In the genomic region with DNA sequence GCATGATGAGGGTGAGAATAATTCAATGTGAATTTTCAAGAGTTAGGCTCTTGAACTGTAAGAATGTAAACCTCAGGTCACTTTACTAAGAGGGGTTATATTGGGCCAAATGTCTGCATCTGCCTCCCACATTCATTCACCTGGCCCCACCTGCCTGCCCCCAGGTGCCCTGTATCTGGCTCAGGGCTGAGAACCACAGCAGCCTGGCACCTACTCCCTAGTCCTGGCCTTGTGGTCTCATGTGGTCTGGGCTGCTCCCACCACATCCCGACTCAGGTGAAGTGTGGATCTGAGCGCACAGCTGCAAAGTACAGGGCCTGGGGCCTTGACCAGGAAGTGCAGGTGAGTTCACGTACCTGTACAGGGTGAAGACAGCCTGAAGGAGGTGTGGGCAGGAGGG, we compare ENCODE assay signal across 13 cellular contexts.
DNase-seq lines count a peak whose midpoint lies in the region; ATAC-seq and TF ChIP-seq lines count a peak whose summit lies in the region.
"Had no signal": no experiment of that assay in that cellular context is flagged by ENCODE, and none has a peak within 500 bp of the region (broad histone marks: within the 10 kb centered on the region; RNA-seq: fewer than 3 reads in every experiment).

No MANE protein-coding gene starts in this region.

- peaks cover 57% of the 10 kb centered on the region for H3K4me1 Mint-ChIP-seq in dendritic cell treated with granulocyte-macrophage colony-stimulating factor and Interleukin-4, amounts not matched to agents 40 ng/mL and 50 ng/mL, for 4 days (ENCODE audit: low read depth)
- H3K4me1 Mint-ChIP-seq in osteocyte (ENCODE audit: unreplicated experiment) = peaks cover 30% of the 10 kb centered on the region

- DNase-seq in left lung (no peak), osteocyte (ENCODE audit: extremely low spot score, unreplicated experiment) (peak; percentile 63), upper lobe of right lung (no peak), globus pallidus (ENCODE audit: low spot score) (no peak), dedifferentiated amniotic fluid mesenchymal stem cell (ENCODE audit: extremely low spot score) (no peak), NCI-H1092 (lab: John Stamatoyannopoulos, UW) (no peak)
- DNase-seq: ACHN; CD4-positive, CD25-positive, alpha-beta regulatory T cell; DMS53; HCEC 1CT; HFFc6 had no signal

- no peaks in the 10 kb centered on the region for H3K27me3 Mint-ChIP-seq in dendritic cell treated with granulocyte-macrophage colony-stimulating factor and Interleukin-4, amounts not matched to agents 40 ng/mL and 50 ng/mL, for 4 days
- no peaks in the 10 kb centered on the region for H3K27me3 Mint-ChIP-seq in osteocyte (ENCODE audit: unreplicated experiment)

- H3K9me3 ChIP-seq in left lung (peaks cover 0 to 30% of the 10 kb centered on the region in 2 donors), upper lobe of right lung (no peaks in the 10 kb centered on the region)

- peaks cover 7 to 44% of the 10 kb centered on the region in 2 donors for H3K4me1 ChIP-seq in left lung
- peaks cover 24% of the 10 kb centered on the region for H3K4me1 ChIP-seq in upper lobe of right lung

- ATAC-seq in left lung (peak; percentile 71), upper lobe of right lung (peak; percentile 74)

- H3K27ac Mint-ChIP-seq in dendritic cell treated with granulocyte-macrophage colony-stimulating factor and Interleukin-4, amounts not matched to agents 40 ng/mL and 50 ng/mL, for 4 days = peak overlapping the region; percentile 23
- no peak overlapping the region for H3K27ac Mint-ChIP-seq in osteocyte (ENCODE audit: unreplicated experiment)
- H3K27ac Mint-ChIP-seq: HFFc6 had no signal

- peaks cover 30% of the 10 kb centered on the region for H3K9me3 Mint-ChIP-seq in dendritic cell treated with granulocyte-macrophage colony-stimulating factor and Interleukin-4, amounts not matched to agents 40 ng/mL and 50 ng/mL, for 4 days
- peaks cover 9% of the 10 kb centered on the region for H3K9me3 Mint-ChIP-seq in osteocyte (ENCODE audit: unreplicated experiment)

- H3K27me3 ChIP-seq in left lung (no peaks in the 10 kb centered on the region), upper lobe of right lung (no peaks in the 10 kb centered on the region)
- H3K27me3 ChIP-seq: BLaER1 treated with 17β-estradiol and CSF1 and Interleukin-3, amounts not matched to agents 10 nM and 100 nM had no signal

- intact Hi-C loops in dendritic cell treated with granulocyte-macrophage colony-stimulating factor and Interleukin-4, amounts not matched to agents 40 ng/mL and 50 ng/mL, for 4 days (cut with micrococcal nuclease) = no loop called here
- intact Hi-C loops in left lung (cut with DNase I) = no loop called here
- intact Hi-C loops in upper lobe of right lung (cut with DNase I) = no loop called here

- TF ChIP-seq CTCF in left lung (IDR thresholded peaks at IDR 0.05) = no peak
- TF ChIP-seq CTCF in osteocyte (IDR thresholded peaks at IDR 0.05) = no peak
- no peak for TF ChIP-seq CTCF in upper lobe of right lung (IDR thresholded peaks at IDR 0.05)

- peak overlapping the region in 1 of 2 donors; percentile 7 for H3K27ac ChIP-seq in left lung
- H3K27ac ChIP-seq in upper lobe of right lung = no peak overlapping the region

- no peaks in the 10 kb centered on the region for H3K36me3 ChIP-seq in left lung
- no peaks in the 10 kb centered on the region for H3K36me3 ChIP-seq in upper lobe of right lung

- H3K4me3 ChIP-seq in left lung (no peak overlapping the region), upper lobe of right lung (no peak overlapping the region)
- H3K4me3 ChIP-seq: BLaER1 treated with 17β-estradiol and CSF1 and Interleukin-3, amounts not matched to agents 10 nM and 100 nM had no signal

- peaks cover 20% of the 10 kb centered on the region for H3K36me3 Mint-ChIP-seq in dendritic cell treated with granulocyte-macrophage colony-stimulating factor and Interleukin-4, amounts not matched to agents 40 ng/mL and 50 ng/mL, for 4 days (ENCODE audit: low read depth)
- H3K36me3 Mint-ChIP-seq in osteocyte (ENCODE audit: unreplicated experiment) = peaks cover 8% of the 10 kb centered on the region

- no peak overlapping the region for H3K4me3 Mint-ChIP-seq in dendritic cell treated with granulocyte-macrophage colony-stimulating factor and Interleukin-4, amounts not matched to agents 40 ng/mL and 50 ng/mL, for 4 days
- H3K4me3 Mint-ChIP-seq in osteocyte (ENCODE audit: unreplicated experiment) = no peak overlapping the region
- H3K4me3 Mint-ChIP-seq: CD4-positive, CD25-positive, alpha-beta regulatory T cell; HFFc6 had no signal
